ENCODE assay signal across 12 cellular contexts in genomic region chr16:66899310-66899944, GRCh38. TPM values are rescaled to one million over a fixed set of nuclear protein-coding genes. Genes with fewer than 3 reads are reported as not detected.
DNase-seq lines count a peak whose midpoint lies in the region; ATAC-seq and TF ChIP-seq lines count a peak whose summit lies in the region.
"Had no signal": no experiment of that assay in that cellular context is flagged by ENCODE, and none has a peak within 500 bp of the region (broad histone marks: within the 10 kb centered on the region; RNA-seq: fewer than 3 reads in every experiment).

No MANE protein-coding gene starts in this region.

- dilution Hi-C loops in mammary epithelial cell (cut with HindIII; ENCODE audit: low sequenced_read_pairs) = loop anchor here (5.0 kb wide), 3 partner anchors 38 to 67 kb away; partner anchors contain the start of genes CES2, CES3 and NAE1

- no peaks in the 10 kb centered on the region for H3K9me3 Mint-ChIP-seq in MCF 10A (ENCODE audit: unreplicated experiment)
- no peaks in the 10 kb centered on the region for H3K9me3 Mint-ChIP-seq in activated T-helper 1 cell treated with anti-CD3 and anti-CD28 coated beads, Interleukin-12 subunit alpha, Interleukin-12 subunit beta, Interleukin-2, Interleukin-4 antibody, amounts not matched to agents 30 ng/mL and 10 ng/mL and 1 ng/mL, durations not matched to agents 14 hours and 24 hours and 36 hours

- no TSS peak for BruUV-seq in MCF 10A (replicated peaks; lab: Mats Ljungman, UMichigan)
- no TSS peak for BruUV-seq in mammary epithelial cell (replicated peaks; lab: Mats Ljungman, UMichigan)
- no TSS peak for BruUV-seq in OCI-LY7 (replicated peaks; lab: Mats Ljungman, UMichigan)

- no peaks in the 10 kb centered on the region for H3K9me2 ChIP-seq in OCI-LY7 (ENCODE audit: insufficient read depth, low read length)

- no peaks in the 10 kb centered on the region for H4K20me1 ChIP-seq in mammary epithelial cell (ENCODE audit: insufficient read depth, low read length)
- no peaks in the 10 kb centered on the region for H4K20me1 ChIP-seq in OCI-LY7 (ENCODE audit: insufficient read depth, low read length)

- H3K4me3 ChIP-seq in mammary epithelial cell (replicated peaks in 1 of 3; ENCODE audit: insufficient read depth in 1 of 3, low read depth in 2 of 3, low read length in 3 of 3) (no peak overlapping the region), muscle layer of duodenum (ENCODE audit: low read depth in 1 of 2, low read length in 2 of 2) (peak overlapping the region in 1 of 2 donors; percentile 16), aorta (ENCODE audit: low read length in 2 of 2) (no peak overlapping the region), OCI-LY7 (ENCODE audit: low read depth, low read length, poor library complexity, severe bottlenecking) (no peak overlapping the region)

- no peak overlapping the region for H3K4me2 ChIP-seq in mammary epithelial cell (ENCODE audit: insufficient read depth, low read depth, low read length)
- H3K4me2 ChIP-seq in OCI-LY7 (ENCODE audit: low read length) = no peak overlapping the region

- intact Hi-C loops in MCF 10A (cut with micrococcal nuclease) = loop anchor here (5.0 kb wide), 1 partner anchor 283 kb away; the partner anchor contains the start of gene MATCAP1
- intact Hi-C loops in mammary epithelial cell (cut with micrococcal nuclease) = loop anchor here (5.0 kb wide), 2 partner anchors 108 to 203 kb away; no protein-coding TSS in a partner anchor
- intact Hi-C loops in aorta (cut with DNase I) = loop anchor here (2.0 to 10.0 kb wide), 4 partner anchors 25 to 285 kb away; partner anchors contain the start of genes B3GNT9 (in 2 of the 2), FBXL8 (in 1 of the 2), MATCAP1 (in 1 of the 2) and RRAD (in 1 of the 2)
- intact Hi-C loops in OCI-LY7 (cut with micrococcal nuclease; ENCODE audit: unreplicated experiment) = loop anchor here (5.0 kb wide), 2 partner anchors 33 to 53 kb away; partner anchors contain the start of gene CIAO2B
- intact Hi-C loops in activated T-helper 1 cell treated with anti-CD3 and anti-CD28 coated beads, Interleukin-12 subunit alpha, Interleukin-12 subunit beta, Interleukin-2, Interleukin-4 antibody, amounts not matched to agents 30 ng/mL and 10 ng/mL and 1 ng/mL, durations not matched to agents 14 hours and 24 hours and 36 hours (cut with micrococcal nuclease) = no loop called here

- H3K27ac ChIP-seq in mammary epithelial cell (ENCODE audit: insufficient read depth, low read depth, low read length) (no peak overlapping the region), muscle layer of duodenum (ENCODE audit: low read length) (peak overlapping the region; percentile 85), aorta (ENCODE audit: low read depth in 1 of 2, low read length in 2 of 2) (peak overlapping the region; percentile 10 to 49), OCI-LY7 (ENCODE audit: low read depth, low read length, poor library complexity, severe bottlenecking) (no peak overlapping the region)

- no peak overlapping the region for H2AFZ ChIP-seq in mammary epithelial cell (ENCODE audit: low read depth, low read length)
- H2AFZ ChIP-seq in OCI-LY7 (ENCODE audit: low read length) = no peak overlapping the region

- in situ Hi-C loops in mammary epithelial cell (cut with MboI; ENCODE audit: low sequenced_read_pairs in 2 of 2) = loop anchor here (5.0 kb wide), 1 partner anchor 33 kb away; the partner anchor contains the start of gene CIAO2B (in 2 of the 2)

- CTCF ChIA-PET in MCF 10A (lab: Yijun Ruan, JAX) (interaction anchor here (0.6 to 1.2 kb wide), 2 partner anchors 249 to 270 kb away, joined by 3 to 4 read pairs; no protein-coding TSS in a partner anchor), mammary epithelial cell (lab: Charles Lee; ENCODE audit: low non-redundant PET) (no interaction called here), OCI-LY7 (lab: Charles Lee; ENCODE audit: unreplicated experiment) (no interaction called here)

- H3K9me3 ChIP-seq in mammary epithelial cell (replicated peaks; ENCODE audit: insufficient read depth, low read length) (no peaks in the 10 kb centered on the region), muscle layer of duodenum (ENCODE audit: control insufficient read depth in 1 of 2, low read length in 2 of 2) (no peaks in the 10 kb centered on the region), aorta (ENCODE audit: control insufficient read depth, low read length) (no peaks in the 10 kb centered on the region), OCI-LY7 (ENCODE audit: low read length) (no peaks in the 10 kb centered on the region)

- peak overlapping the region; percentile 25 for H3K27ac Mint-ChIP-seq in MCF 10A (ENCODE audit: low read depth, unreplicated experiment)
- no peak overlapping the region for H3K27ac Mint-ChIP-seq in activated T-helper 1 cell treated with anti-CD3 and anti-CD28 coated beads, Interleukin-12 subunit alpha, Interleukin-12 subunit beta, Interleukin-2, Interleukin-4 antibody, amounts not matched to agents 30 ng/mL and 10 ng/mL and 1 ng/mL, durations not matched to agents 14 hours and 24 hours and 36 hours

- ATAC-seq in aorta (ENCODE audit: low FRiP score) = peak; percentile 52

- DNase-seq in MCF 10A (ENCODE audit: unreplicated experiment) (no peak), mammary epithelial cell (no peak), erythroblast (lab: John Stamatoyannopoulos, UW) (peak; percentile 55 to 73), aorta (peak in 1 of 2 donors; percentile 61), OCI-LY7 (ENCODE audit: low spot score) (no peak)
- no peak for DNase-seq in stimulated activated CD4-positive, alpha-beta T cell treated with anti-CD3 and anti-CD28 coated beads, Interleukin-4, amount 100 ng/mL, for 1 hour
- DNase-seq in activated T-helper 1 cell treated with anti-CD3 and anti-CD28 coated beads, Interleukin-12 subunit alpha, Interleukin-12 subunit beta, Interleukin-2, Interleukin-4 antibody, amounts not matched to agents 30 ng/mL and 10 ng/mL and 1 ng/mL, durations not matched to agents 14 hours and 24 hours and 36 hours (ENCODE audit: low spot score) = no peak
- DNase-seq: activated CD4-positive, alpha-beta T cell treated with anti-CD3 and anti-CD28 coated beads, Interleukin-2, amount 50 U/mL, for 1 hour had no signal

- H3K4me1 Mint-ChIP-seq in MCF 10A (ENCODE audit: insufficient read depth, unreplicated experiment) = peaks cover 36% of the 10 kb centered on the region
- peaks cover 9% of the 10 kb centered on the region for H3K4me1 Mint-ChIP-seq in activated T-helper 1 cell treated with anti-CD3 and anti-CD28 coated beads, Interleukin-12 subunit alpha, Interleukin-12 subunit beta, Interleukin-2, Interleukin-4 antibody, amounts not matched to agents 30 ng/mL and 10 ng/mL and 1 ng/mL, durations not matched to agents 14 hours and 24 hours and 36 hours (ENCODE audit: low read depth)

- H3K27me3 ChIP-seq in mammary epithelial cell (ENCODE audit: insufficient read depth, low read length) (no peaks in the 10 kb centered on the region), muscle layer of duodenum (ENCODE audit: low read depth, low read length) (no peaks in the 10 kb centered on the region), aorta (ENCODE audit: control insufficient read depth in 1 of 2, insufficient read depth in 2 of 2, low read length in 1 of 2) (no peaks in the 10 kb centered on the region)

- no peak overlapping the region for H3K9ac ChIP-seq in mammary epithelial cell (ENCODE audit: insufficient read depth, low read length)

- POLR2A ChIA-PET in MCF 10A (lab: Yijun Ruan, JAX) (interaction anchor here (0.5 to 6.6 kb wide), 7 partner anchors 11 to 958 kb away, joined by 3 to 48 read pairs (median 4); partner anchors contain the start of genes CIAO2B and PDP2), OCI-LY7 (lab: Charles Lee) (no interaction called here)

- TF ChIP-seq CTCF in MCF 10A (IDR thresholded peaks at IDR 0.05; ENCODE audit: unreplicated experiment) (no peak), mammary epithelial cell (conservative IDR thresholded peaks at IDR 0.05 in 1 of 2, IDR thresholded peaks at IDR 0.05 in 1 of 2; ENCODE audit: extremely low read depth in 1 of 2, insufficient read depth in 1 of 2, low read depth in 1 of 2, low read length in 2 of 2) (no peak), OCI-LY7 (conservative IDR thresholded peaks at IDR 0.05; ENCODE audit: low read length) (no peak)

- H3K4me3 Mint-ChIP-seq in MCF 10A (ENCODE audit: unreplicated experiment) = no peak overlapping the region
- no peak overlapping the region for H3K4me3 Mint-ChIP-seq in activated T-helper 1 cell treated with anti-CD3 and anti-CD28 coated beads, Interleukin-12 subunit alpha, Interleukin-12 subunit beta, Interleukin-2, Interleukin-4 antibody, amounts not matched to agents 30 ng/mL and 10 ng/mL and 1 ng/mL, durations not matched to agents 14 hours and 24 hours and 36 hours

- peaks cover 42% of the 10 kb centered on the region for H3K4me1 ChIP-seq in mammary epithelial cell (ENCODE audit: insufficient read depth, low read length)
- peaks cover 20 to 56% of the 10 kb centered on the region in 2 donors for H3K4me1 ChIP-seq in muscle layer of duodenum (ENCODE audit: control insufficient read depth in 1 of 2, insufficient read depth in 2 of 2, low read length in 2 of 2)
- peaks cover 4% of the 10 kb centered on the region in 2 donors for H3K4me1 ChIP-seq in aorta (ENCODE audit: control insufficient read depth in 1 of 2, insufficient read depth in 2 of 2, low read length in 2 of 2)
- H3K4me1 ChIP-seq in OCI-LY7 (ENCODE audit: insufficient read depth, low read length, poor library complexity, severe bottlenecking) = no peaks in the 10 kb centered on the region

- peaks cover 6% of the 10 kb centered on the region for H3K36me3 Mint-ChIP-seq in MCF 10A (ENCODE audit: insufficient read depth, unreplicated experiment)
- H3K36me3 Mint-ChIP-seq in activated T-helper 1 cell treated with anti-CD3 and anti-CD28 coated beads, Interleukin-12 subunit alpha, Interleukin-12 subunit beta, Interleukin-2, Interleukin-4 antibody, amounts not matched to agents 30 ng/mL and 10 ng/mL and 1 ng/mL, durations not matched to agents 14 hours and 24 hours and 36 hours (ENCODE audit: low read depth) = peaks cover 1% of the 10 kb centered on the region

- 97% methylated on average over 5 of the region's 6 CpGs for WGBS in mammary epithelial cell (ENCODE audit: low coverage, missing lambda C conversion rate)
- 67 to 70% methylated on average over 6 of the region's 6 CpGs for WGBS in aorta, 2 donors

- no peak for TF ChIP-seq POLR2A in erythroblast (IDR thresholded peaks at IDR 0.05; ENCODE audit: low read length)

- no peaks in the 10 kb centered on the region for H3K79me2 ChIP-seq in mammary epithelial cell (ENCODE audit: insufficient read depth, low read length)
- no peaks in the 10 kb centered on the region for H3K79me2 ChIP-seq in OCI-LY7 (ENCODE audit: insufficient read depth, low read depth, low read length)

- no peaks in the 10 kb centered on the region for H3K27me3 Mint-ChIP-seq in MCF 10A (ENCODE audit: insufficient read depth, unreplicated experiment)
- H3K27me3 Mint-ChIP-seq in activated T-helper 1 cell treated with anti-CD3 and anti-CD28 coated beads, Interleukin-12 subunit alpha, Interleukin-12 subunit beta, Interleukin-2, Interleukin-4 antibody, amounts not matched to agents 30 ng/mL and 10 ng/mL and 1 ng/mL, durations not matched to agents 14 hours and 24 hours and 36 hours (ENCODE audit: insufficient read depth) = peaks cover 2% of the 10 kb centered on the region

- H3K36me3 ChIP-seq in mammary epithelial cell (ENCODE audit: insufficient read depth, low read length) = no peaks in the 10 kb centered on the region
- H3K36me3 ChIP-seq in muscle layer of duodenum (ENCODE audit: control insufficient read depth in 1 of 2, insufficient read depth in 2 of 2, low read length in 2 of 2) = no peaks in the 10 kb centered on the region
- no peaks in the 10 kb centered on the region for H3K36me3 ChIP-seq in aorta (ENCODE audit: control insufficient read depth in 1 of 2, insufficient read depth in 2 of 2, low read length in 1 of 2)
- H3K36me3 ChIP-seq in OCI-LY7 (ENCODE audit: insufficient read depth, low read length) = no peaks in the 10 kb centered on the region

RNA-seq across cellular contexts. Expression of gene PDP2, which starts 19.1 kb away (rescaled TPM):
- total RNA-seq in MCF 10A (2022) (21.5 and 22.8 TPM in 2 replicates), mammary epithelial cell (10 to 100 TPM; 14.2 to 25.0 TPM), aorta (10 to 100 TPM in 1 of 2 donors, 1 to 10 TPM in 1; 8.9 to 10.9 TPM), OCI-LY7 (2022) (25.7 and 29.2 TPM in 2 replicates)
- polyA plus RNA-seq in mammary epithelial cell (19.3 TPM), aorta (1 to 10 TPM; 2.1 to 2.5 TPM)
- polyA minus RNA-seq in mammary epithelial cell = 14.5 TPM
- total RNA-seq in OCI-LY7 (2014; rRNA removed; shearing (Covaris generic)) = 11.1 and 13.8 TPM in 2 replicates
- total RNA-seq in activated T-helper 1 cell treated with anti-CD3 and anti-CD28 coated beads, Interleukin-12 subunit alpha, Interleukin-12 subunit beta, Interleukin-2, Interleukin-4 antibody, amounts not matched to agents 30 ng/mL and 10 ng/mL and 1 ng/mL, durations not matched to agents 14 hours and 24 hours and 36 hours = 43.3 and 52.2 TPM in 2 replicates

RNA-seq across cellular contexts. Expression of gene CDH16, which starts 19.3 kb away (rescaled TPM):
- 0.25 TPM in 1 of 2 replicates, not detected in the other for total RNA-seq in MCF 10A (2022)
- under 1 TPM in 1 of 2 donors, not detected in 1; 0.28 TPM for total RNA-seq in mammary epithelial cell
- 0.45 TPM for polyA plus RNA-seq in mammary epithelial cell
- not detected for polyA minus RNA-seq in mammary epithelial cell
- total RNA-seq in aorta = not detected
- under 1 TPM in 1 of 2 donors, not detected in 1; 0.18 TPM for polyA plus RNA-seq in aorta
- total RNA-seq in OCI-LY7 (2014; rRNA removed; shearing (Covaris generic)) = not detected in 2 replicates
- total RNA-seq in OCI-LY7 (2022) = not detected in 2 replicates
- total RNA-seq in activated T-helper 1 cell treated with anti-CD3 and anti-CD28 coated beads, Interleukin-12 subunit alpha, Interleukin-12 subunit beta, Interleukin-2, Interleukin-4 antibody, amounts not matched to agents 30 ng/mL and 10 ng/mL and 1 ng/mL, durations not matched to agents 14 hours and 24 hours and 36 hours = not detected in 2 replicates
- total RNA-seq: dermis microvascular lymphatic vessel endothelial cell, H4, mononuclear cell had no signal

RNA-seq across cellular contexts. Expression of gene RRAD, which starts 25.9 kb away (rescaled TPM):
- total RNA-seq in MCF 10A (2022) (0.29 TPM in 1 of 2 replicates, not detected in the other), mammary epithelial cell (10 to 100 TPM in 1 of 2 donors, 1 to 10 TPM in 1; 1.9 to 10.3 TPM), aorta (10 to 100 TPM; 23.6 to 30.1 TPM), OCI-LY7 (2022) (not detected in 2 replicates)
- polyA plus RNA-seq in mammary epithelial cell (1.3 TPM), aorta (10 to 100 TPM; 16.2 to 35.2 TPM)
- polyA minus RNA-seq in mammary epithelial cell = not detected
- total RNA-seq in OCI-LY7 (2014; rRNA removed; shearing (Covaris generic)) = 0.09 TPM in 1 of 2 replicates, not detected in the other
- 0.83 and 0.93 TPM in 2 replicates for total RNA-seq in activated T-helper 1 cell treated with anti-CD3 and anti-CD28 coated beads, Interleukin-12 subunit alpha, Interleukin-12 subunit beta, Interleukin-2, Interleukin-4 antibody, amounts not matched to agents 30 ng/mL and 10 ng/mL and 1 ng/mL, durations not matched to agents 14 hours and 24 hours and 36 hours
- total RNA-seq: H4 had no signal

RNA-seq across cellular contexts. Expression of gene CIAO2B, which starts 34.8 kb away (rescaled TPM):
- 133 and 159 TPM in 2 replicates for total RNA-seq in MCF 10A (2022)
- 100 to 1,000 TPM in 1 of 2 donors, 10 to 100 TPM in 1; 89.9 to 104 TPM for total RNA-seq in mammary epithelial cell
- 186 TPM for polyA plus RNA-seq in mammary epithelial cell
- polyA minus RNA-seq in mammary epithelial cell = 73.9 TPM
- total RNA-seq in aorta = 10 to 100 TPM; 51.9 to 62.4 TPM
- polyA plus RNA-seq in aorta = 100 to 1,000 TPM; 149 to 165 TPM
- total RNA-seq in OCI-LY7 (2014; rRNA removed; shearing (Covaris generic)) = 132 and 133 TPM in 2 replicates
- 76.4 and 78.3 TPM in 2 replicates for total RNA-seq in OCI-LY7 (2022)
- 162 and 164 TPM in 2 replicates for total RNA-seq in activated T-helper 1 cell treated with anti-CD3 and anti-CD28 coated beads, Interleukin-12 subunit alpha, Interleukin-12 subunit beta, Interleukin-2, Interleukin-4 antibody, amounts not matched to agents 30 ng/mL and 10 ng/mL and 1 ng/mL, durations not matched to agents 14 hours and 24 hours and 36 hours

RNA-seq across cellular contexts. Expression of gene CES2, which starts 35.9 kb away (rescaled TPM):
- total RNA-seq in MCF 10A (2022) (65.7 and 68.7 TPM in 2 replicates), mammary epithelial cell (100 to 1,000 TPM; 110 to 130 TPM), aorta (10 to 100 TPM; 32.7 to 42.1 TPM), OCI-LY7 (2022) (27.6 and 30.7 TPM in 2 replicates)
- polyA plus RNA-seq in mammary epithelial cell (95.4 TPM), aorta (10 to 100 TPM; 20.5 to 34.4 TPM)
- 97.2 TPM for polyA minus RNA-seq in mammary epithelial cell
- total RNA-seq in OCI-LY7 (2014; rRNA removed; shearing (Covaris generic)) = 18.5 and 29.6 TPM in 2 replicates
- 34.3 and 36.6 TPM in 2 replicates for total RNA-seq in activated T-helper 1 cell treated with anti-CD3 and anti-CD28 coated beads, Interleukin-12 subunit alpha, Interleukin-12 subunit beta, Interleukin-2, Interleukin-4 antibody, amounts not matched to agents 30 ng/mL and 10 ng/mL and 1 ng/mL, durations not matched to agents 14 hours and 24 hours and 36 hours

Comparison
In these comparisons a context has a peak if more than half of its experiments do, and no peak if none do; other contexts are left out.
1. DNase-seq: peak in erythroblast (2 of 2); none in MCF 10A (single experiment), mammary epithelial cell (single experiment), OCI-LY7 (single experiment), stimulated activated CD4-positive, alpha-beta T cell treated with anti-CD3 and anti-CD28 coated beads, Interleukin-4, amount 100 ng/mL, for 1 hour (single experiment) and activated T-helper 1 cell treated with anti-CD3 and anti-CD28 coated beads, Interleukin-12 subunit alpha, Interleukin-12 subunit beta, Interleukin-2, Interleukin-4 antibody, amounts not matched to agents 30 ng/mL and 10 ng/mL and 1 ng/mL, durations not matched to agents 14 hours and 24 hours and 36 hours (single experiment).
2. H3K27ac ChIP-seq: peak in muscle layer of duodenum (single experiment) and aorta (2 of 2); none in mammary epithelial cell (single experiment) and OCI-LY7 (single experiment).